Comparison of ENCODE assay signal across 1 cellular context in the genomic region with DNA sequence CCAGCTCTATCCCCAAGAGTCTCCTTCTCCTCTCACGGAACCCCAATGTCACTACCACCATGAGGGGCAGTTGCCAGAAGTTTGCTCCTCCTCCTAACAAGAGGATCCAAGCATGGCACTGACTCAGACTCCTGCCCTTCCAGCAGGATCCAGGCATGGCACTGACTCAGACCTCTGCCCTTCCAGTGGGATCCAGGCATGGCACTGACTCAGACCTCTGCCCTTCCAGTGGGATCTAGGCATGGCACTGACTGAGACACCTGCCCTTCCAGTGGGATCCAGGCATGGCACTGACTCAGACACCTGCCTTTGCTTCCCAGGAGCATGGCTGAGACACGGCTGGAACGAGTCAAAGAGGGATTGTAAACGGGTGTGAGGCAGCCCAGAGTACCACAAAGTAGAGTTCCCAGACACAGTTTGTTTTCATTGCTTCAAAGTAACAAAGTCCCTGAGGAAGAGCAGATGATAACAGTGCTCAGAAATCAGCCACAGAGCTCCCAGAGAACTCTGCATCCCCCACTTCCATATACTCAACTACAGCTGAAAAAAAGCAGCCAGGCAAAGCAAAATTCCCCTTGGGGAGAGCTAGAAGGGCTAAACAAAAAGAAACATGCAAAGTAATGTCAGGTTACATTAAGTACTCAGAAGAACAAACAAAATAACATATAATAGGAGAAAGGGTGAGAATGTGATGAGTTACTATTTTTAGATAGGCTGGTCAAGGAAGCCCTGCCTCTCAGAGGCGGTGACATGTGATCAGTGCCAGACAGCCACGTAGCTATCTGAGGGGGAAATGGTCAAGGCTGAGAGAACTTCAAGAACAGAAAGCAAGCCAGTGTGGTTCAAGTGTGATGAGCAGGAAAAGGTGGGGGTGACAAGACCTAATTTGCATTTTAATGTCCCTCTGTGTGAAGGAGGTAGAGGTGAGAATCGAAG.
A peak's percentile ranks its signal among the peaks of the same experiment; 100 is the strongest.
TF ChIP-seq lines count a peak whose summit lies in the region.

No MANE protein-coding gene starts in this region.

TF ChIP-seq in K562, 482 proteins besides CTCF, POLR2A, EP300 and RAD21 (continued from another document and continues in another):
- TF ChIP-seq, protein P1, sequence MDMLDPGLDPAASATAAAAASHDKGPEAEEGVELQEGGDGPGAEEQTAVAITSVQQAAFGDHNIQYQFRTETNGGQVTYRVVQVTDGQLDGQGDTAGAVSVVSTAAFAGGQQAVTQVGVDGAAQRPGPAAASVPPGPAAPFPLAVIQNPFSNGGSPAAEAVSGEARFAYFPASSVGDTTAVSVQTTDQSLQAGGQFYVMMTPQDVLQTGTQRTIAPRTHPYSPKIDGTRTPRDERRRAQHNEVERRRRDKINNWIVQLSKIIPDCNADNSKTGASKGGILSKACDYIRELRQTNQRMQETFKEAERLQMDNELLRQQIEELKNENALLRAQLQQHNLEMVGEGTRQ (CRISPR knock-in tag; IDR thresholded peaks at IDR 0.05): peak; percentile 40
- no peak for TF ChIP-seq ATF1 (CRISPR knock-in tag; IDR thresholded peaks at IDR 0.05)
- peak; percentile 28; the same call in 1 of the 2 replicates for TF ChIP-seq ATF1 (tag; IDR thresholded peaks at IDR 0.05)
- TF ChIP-seq, protein P2, sequence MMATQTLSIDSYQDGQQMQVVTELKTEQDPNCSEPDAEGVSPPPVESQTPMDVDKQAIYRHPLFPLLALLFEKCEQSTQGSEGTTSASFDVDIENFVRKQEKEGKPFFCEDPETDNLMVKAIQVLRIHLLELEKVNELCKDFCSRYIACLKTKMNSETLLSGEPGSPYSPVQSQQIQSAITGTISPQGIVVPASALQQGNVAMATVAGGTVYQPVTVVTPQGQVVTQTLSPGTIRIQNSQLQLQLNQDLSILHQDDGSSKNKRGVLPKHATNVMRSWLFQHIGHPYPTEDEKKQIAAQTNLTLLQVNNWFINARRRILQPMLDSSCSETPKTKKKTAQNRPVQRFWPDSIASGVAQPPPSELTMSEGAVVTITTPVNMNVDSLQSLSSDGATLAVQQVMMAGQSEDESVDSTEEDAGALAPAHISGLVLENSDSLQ (IDR thresholded peaks at IDR 0.05): peak; percentile 58; the same call in 1 of the 2 replicates
- peak; percentile 4 for TF ChIP-seq MEIS2 (IDR thresholded peaks at IDR 0.05; ENCODE audit: partially characterized antibody)
- no peak for TF ChIP-seq ZNF263 (CRISPR knock-in tag; IDR thresholded peaks at IDR 0.05; ENCODE audit: borderline replicate concordance)
- TF ChIP-seq MEF2A (IDR thresholded peaks at IDR 0.05; ENCODE audit: control insufficient read depth, low read depth, low read length): peak; percentile 17; the same call in 1 of the 2 replicates
- no peak for TF ChIP-seq BCOR (IDR thresholded peaks at IDR 0.05)
- TF ChIP-seq NCOR1 (IDR thresholded peaks at IDR 0.05): 0 out of 2 replicates have a peak, but pooled peaks have one; percentile 15
- TF ChIP-seq CXXC5 (CRISPR knock-in tag; IDR thresholded peaks at IDR 0.05): 0 out of 2 replicates have a peak, but pooled peaks have one; percentile 22
- TF ChIP-seq L3MBTL2 (IDR thresholded peaks at IDR 0.05): peak; percentile 46; the same call in 1 of the 2 replicates
- TF ChIP-seq, protein P3, sequence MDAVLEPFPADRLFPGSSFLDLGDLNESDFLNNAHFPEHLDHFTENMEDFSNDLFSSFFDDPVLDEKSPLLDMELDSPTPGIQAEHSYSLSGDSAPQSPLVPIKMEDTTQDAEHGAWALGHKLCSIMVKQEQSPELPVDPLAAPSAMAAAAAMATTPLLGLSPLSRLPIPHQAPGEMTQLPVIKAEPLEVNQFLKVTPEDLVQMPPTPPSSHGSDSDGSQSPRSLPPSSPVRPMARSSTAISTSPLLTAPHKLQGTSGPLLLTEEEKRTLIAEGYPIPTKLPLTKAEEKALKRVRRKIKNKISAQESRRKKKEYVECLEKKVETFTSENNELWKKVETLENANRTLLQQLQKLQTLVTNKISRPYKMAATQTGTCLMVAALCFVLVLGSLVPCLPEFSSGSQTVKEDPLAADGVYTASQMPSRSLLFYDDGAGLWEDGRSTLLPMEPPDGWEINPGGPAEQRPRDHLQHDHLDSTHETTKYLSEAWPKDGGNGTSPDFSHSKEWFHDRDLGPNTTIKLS (IDR thresholded peaks at IDR 0.05; ENCODE audit: borderline replicate concordance, low read depth): peak; percentile 70; the same call in 1 of the 2 replicates
- TF ChIP-seq MEF2D (tag; conservative IDR thresholded peaks at IDR 0.05; ENCODE audit: low read depth): peak; percentile 87
- peak; percentile 96 for TF ChIP-seq ZNF79 (CRISPR knock-in tag; IDR thresholded peaks at IDR 0.05; ENCODE audit: low read depth)
- no peak for TF ChIP-seq DMBX1 (CRISPR knock-in tag; IDR thresholded peaks at IDR 0.05; ENCODE audit: borderline replicate concordance)
- TF ChIP-seq, protein P4, sequence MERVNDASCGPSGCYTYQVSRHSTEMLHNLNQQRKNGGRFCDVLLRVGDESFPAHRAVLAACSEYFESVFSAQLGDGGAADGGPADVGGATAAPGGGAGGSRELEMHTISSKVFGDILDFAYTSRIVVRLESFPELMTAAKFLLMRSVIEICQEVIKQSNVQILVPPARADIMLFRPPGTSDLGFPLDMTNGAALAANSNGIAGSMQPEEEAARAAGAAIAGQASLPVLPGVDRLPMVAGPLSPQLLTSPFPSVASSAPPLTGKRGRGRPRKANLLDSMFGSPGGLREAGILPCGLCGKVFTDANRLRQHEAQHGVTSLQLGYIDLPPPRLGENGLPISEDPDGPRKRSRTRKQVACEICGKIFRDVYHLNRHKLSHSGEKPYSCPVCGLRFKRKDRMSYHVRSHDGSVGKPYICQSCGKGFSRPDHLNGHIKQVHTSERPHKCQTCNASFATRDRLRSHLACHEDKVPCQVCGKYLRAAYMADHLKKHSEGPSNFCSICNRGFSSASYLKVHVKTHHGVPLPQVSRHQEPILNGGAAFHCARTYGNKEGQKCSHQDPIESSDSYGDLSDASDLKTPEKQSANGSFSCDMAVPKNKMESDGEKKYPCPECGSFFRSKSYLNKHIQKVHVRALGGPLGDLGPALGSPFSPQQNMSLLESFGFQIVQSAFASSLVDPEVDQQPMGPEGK (CRISPR knock-in tag; IDR thresholded peaks at IDR 0.05; ENCODE audit: borderline replicate concordance): no peak
- peak in 1 of 3 experiments; percentile 14 for TF ChIP-seq YY1 (IDR thresholded peaks at IDR 0.05; ENCODE audit: borderline replicate concordance in 1 of 3, control insufficient read depth in 1 of 3, extremely low read depth in 1 of 3, insufficient read depth in 3 of 3, insufficient read length in 1 of 3, insufficient replicate concordance in 2 of 3, low read depth in 1 of 3, low read length in 2 of 3)
- TF ChIP-seq, protein P5, sequence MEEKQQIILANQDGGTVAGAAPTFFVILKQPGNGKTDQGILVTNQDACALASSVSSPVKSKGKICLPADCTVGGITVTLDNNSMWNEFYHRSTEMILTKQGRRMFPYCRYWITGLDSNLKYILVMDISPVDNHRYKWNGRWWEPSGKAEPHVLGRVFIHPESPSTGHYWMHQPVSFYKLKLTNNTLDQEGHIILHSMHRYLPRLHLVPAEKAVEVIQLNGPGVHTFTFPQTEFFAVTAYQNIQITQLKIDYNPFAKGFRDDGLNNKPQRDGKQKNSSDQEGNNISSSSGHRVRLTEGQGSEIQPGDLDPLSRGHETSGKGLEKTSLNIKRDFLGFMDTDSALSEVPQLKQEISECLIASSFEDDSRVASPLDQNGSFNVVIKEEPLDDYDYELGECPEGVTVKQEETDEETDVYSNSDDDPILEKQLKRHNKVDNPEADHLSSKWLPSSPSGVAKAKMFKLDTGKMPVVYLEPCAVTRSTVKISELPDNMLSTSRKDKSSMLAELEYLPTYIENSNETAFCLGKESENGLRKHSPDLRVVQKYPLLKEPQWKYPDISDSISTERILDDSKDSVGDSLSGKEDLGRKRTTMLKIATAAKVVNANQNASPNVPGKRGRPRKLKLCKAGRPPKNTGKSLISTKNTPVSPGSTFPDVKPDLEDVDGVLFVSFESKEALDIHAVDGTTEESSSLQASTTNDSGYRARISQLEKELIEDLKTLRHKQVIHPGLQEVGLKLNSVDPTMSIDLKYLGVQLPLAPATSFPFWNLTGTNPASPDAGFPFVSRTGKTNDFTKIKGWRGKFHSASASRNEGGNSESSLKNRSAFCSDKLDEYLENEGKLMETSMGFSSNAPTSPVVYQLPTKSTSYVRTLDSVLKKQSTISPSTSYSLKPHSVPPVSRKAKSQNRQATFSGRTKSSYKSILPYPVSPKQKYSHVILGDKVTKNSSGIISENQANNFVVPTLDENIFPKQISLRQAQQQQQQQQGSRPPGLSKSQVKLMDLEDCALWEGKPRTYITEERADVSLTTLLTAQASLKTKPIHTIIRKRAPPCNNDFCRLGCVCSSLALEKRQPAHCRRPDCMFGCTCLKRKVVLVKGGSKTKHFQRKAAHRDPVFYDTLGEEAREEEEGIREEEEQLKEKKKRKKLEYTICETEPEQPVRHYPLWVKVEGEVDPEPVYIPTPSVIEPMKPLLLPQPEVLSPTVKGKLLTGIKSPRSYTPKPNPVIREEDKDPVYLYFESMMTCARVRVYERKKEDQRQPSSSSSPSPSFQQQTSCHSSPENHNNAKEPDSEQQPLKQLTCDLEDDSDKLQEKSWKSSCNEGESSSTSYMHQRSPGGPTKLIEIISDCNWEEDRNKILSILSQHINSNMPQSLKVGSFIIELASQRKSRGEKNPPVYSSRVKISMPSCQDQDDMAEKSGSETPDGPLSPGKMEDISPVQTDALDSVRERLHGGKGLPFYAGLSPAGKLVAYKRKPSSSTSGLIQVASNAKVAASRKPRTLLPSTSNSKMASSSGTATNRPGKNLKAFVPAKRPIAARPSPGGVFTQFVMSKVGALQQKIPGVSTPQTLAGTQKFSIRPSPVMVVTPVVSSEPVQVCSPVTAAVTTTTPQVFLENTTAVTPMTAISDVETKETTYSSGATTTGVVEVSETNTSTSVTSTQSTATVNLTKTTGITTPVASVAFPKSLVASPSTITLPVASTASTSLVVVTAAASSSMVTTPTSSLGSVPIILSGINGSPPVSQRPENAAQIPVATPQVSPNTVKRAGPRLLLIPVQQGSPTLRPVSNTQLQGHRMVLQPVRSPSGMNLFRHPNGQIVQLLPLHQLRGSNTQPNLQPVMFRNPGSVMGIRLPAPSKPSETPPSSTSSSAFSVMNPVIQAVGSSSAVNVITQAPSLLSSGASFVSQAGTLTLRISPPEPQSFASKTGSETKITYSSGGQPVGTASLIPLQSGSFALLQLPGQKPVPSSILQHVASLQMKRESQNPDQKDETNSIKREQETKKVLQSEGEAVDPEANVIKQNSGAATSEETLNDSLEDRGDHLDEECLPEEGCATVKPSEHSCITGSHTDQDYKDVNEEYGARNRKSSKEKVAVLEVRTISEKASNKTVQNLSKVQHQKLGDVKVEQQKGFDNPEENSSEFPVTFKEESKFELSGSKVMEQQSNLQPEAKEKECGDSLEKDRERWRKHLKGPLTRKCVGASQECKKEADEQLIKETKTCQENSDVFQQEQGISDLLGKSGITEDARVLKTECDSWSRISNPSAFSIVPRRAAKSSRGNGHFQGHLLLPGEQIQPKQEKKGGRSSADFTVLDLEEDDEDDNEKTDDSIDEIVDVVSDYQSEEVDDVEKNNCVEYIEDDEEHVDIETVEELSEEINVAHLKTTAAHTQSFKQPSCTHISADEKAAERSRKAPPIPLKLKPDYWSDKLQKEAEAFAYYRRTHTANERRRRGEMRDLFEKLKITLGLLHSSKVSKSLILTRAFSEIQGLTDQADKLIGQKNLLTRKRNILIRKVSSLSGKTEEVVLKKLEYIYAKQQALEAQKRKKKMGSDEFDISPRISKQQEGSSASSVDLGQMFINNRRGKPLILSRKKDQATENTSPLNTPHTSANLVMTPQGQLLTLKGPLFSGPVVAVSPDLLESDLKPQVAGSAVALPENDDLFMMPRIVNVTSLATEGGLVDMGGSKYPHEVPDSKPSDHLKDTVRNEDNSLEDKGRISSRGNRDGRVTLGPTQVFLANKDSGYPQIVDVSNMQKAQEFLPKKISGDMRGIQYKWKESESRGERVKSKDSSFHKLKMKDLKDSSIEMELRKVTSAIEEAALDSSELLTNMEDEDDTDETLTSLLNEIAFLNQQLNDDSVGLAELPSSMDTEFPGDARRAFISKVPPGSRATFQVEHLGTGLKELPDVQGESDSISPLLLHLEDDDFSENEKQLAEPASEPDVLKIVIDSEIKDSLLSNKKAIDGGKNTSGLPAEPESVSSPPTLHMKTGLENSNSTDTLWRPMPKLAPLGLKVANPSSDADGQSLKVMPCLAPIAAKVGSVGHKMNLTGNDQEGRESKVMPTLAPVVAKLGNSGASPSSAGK (IDR thresholded peaks at IDR 0.05): peak; percentile 52
- no peak for TF ChIP-seq TBL1XR1 (IDR thresholded peaks at IDR 0.05; ENCODE audit: low read length in 2 of 2)
- TF ChIP-seq, protein P6, sequence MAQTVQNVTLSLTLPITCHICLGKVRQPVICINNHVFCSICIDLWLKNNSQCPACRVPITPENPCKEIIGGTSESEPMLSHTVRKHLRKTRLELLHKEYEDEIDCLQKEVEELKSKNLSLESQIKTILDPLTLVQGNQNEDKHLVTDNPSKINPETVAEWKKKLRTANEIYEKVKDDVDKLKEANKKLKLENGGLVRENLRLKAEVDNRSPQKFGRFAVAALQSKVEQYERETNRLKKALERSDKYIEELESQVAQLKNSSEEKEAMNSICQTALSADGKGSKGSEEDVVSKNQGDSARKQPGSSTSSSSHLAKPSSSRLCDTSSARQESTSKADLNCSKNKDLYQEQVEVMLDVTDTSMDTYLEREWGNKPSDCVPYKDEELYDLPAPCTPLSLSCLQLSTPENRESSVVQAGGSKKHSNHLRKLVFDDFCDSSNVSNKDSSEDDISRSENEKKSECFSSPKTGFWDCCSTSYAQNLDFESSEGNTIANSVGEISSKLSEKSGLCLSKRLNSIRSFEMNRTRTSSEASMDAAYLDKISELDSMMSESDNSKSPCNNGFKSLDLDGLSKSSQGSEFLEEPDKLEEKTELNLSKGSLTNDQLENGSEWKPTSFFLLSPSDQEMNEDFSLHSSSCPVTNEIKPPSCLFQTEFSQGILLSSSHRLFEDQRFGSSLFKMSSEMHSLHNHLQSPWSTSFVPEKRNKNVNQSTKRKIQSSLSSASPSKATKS (CRISPR knock-in tag; IDR thresholded peaks at IDR 0.05): no peak
- 0 out of 2 replicates have a peak, but pooled peaks have one; percentile 19 for TF ChIP-seq EP400 (IDR thresholded peaks at IDR 0.05)
- 0 out of 2 replicates have a peak, but pooled peaks have one; percentile 34 for TF ChIP-seq HSF4 (CRISPR knock-in tag; IDR thresholded peaks at IDR 0.05; ENCODE audit: borderline replicate concordance)
- TF ChIP-seq TAF1 (IDR thresholded peaks at IDR 0.05; ENCODE audit: control insufficient read depth, extremely low read depth, insufficient read depth, low read length, severe bottlenecking): no peak
- TF ChIP-seq, protein P7, sequence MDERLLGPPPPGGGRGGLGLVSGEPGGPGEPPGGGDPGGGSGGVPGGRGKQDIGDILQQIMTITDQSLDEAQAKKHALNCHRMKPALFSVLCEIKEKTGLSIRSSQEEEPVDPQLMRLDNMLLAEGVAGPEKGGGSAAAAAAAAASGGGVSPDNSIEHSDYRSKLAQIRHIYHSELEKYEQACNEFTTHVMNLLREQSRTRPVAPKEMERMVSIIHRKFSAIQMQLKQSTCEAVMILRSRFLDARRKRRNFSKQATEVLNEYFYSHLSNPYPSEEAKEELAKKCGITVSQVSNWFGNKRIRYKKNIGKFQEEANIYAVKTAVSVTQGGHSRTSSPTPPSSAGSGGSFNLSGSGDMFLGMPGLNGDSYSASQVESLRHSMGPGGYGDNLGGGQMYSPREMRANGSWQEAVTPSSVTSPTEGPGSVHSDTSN (CRISPR knock-in tag; IDR thresholded peaks at IDR 0.05; ENCODE audit: low read depth): no peak
- TF ChIP-seq, protein P7 (tag; conservative IDR thresholded peaks at IDR 0.05; ENCODE audit: low read depth): no peak; the same call in 1 of the 2 replicates
- TF ChIP-seq ZNF444 (CRISPR knock-in tag; IDR thresholded peaks at IDR 0.05): no peak
